ENCODE assay signal across 8 cellular contexts in the genomic region with DNA sequence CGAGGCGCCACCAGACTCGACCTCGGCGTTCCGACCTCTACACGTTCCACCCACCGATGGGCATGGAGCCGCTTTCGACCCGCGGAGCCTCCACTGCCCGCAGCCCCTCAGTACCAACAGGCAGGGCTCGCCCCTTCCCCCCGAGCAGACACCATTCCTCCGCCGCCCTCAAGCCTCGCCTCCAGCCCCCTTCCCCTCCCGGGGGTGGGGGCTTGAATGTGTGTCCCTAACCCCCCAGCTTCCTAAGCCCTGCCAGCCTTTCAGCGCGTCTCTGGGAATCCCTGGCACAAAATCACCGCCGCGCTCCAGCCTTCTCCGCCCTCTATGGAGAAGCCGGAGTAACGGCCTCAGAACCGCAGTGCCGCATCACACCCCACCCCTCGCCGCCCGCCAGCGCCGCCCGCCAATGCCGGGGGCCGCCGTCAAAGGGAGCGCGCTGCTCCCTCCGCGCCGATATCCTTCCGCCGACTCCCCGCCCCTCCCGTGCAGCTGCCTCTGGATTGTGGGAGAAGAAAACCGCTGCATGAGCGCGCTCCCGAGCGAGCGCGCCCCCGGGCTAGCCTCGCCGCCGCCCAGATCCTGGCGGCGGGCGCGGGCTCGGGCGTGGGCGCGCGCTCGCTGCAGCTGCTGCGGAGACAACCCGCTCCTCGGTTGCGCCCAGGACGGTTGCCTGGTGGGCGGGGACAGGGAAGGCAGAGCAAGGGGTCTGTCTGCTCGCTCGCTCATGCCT. TPM values are rescaled to one million over a fixed set of nuclear protein-coding genes. Genes with fewer than 3 reads are reported as not detected.
DNase-seq lines count a peak whose midpoint lies in the region; ATAC-seq, FAIRE-seq and TF ChIP-seq lines count a peak whose summit lies in the region.

A gene with protein sequence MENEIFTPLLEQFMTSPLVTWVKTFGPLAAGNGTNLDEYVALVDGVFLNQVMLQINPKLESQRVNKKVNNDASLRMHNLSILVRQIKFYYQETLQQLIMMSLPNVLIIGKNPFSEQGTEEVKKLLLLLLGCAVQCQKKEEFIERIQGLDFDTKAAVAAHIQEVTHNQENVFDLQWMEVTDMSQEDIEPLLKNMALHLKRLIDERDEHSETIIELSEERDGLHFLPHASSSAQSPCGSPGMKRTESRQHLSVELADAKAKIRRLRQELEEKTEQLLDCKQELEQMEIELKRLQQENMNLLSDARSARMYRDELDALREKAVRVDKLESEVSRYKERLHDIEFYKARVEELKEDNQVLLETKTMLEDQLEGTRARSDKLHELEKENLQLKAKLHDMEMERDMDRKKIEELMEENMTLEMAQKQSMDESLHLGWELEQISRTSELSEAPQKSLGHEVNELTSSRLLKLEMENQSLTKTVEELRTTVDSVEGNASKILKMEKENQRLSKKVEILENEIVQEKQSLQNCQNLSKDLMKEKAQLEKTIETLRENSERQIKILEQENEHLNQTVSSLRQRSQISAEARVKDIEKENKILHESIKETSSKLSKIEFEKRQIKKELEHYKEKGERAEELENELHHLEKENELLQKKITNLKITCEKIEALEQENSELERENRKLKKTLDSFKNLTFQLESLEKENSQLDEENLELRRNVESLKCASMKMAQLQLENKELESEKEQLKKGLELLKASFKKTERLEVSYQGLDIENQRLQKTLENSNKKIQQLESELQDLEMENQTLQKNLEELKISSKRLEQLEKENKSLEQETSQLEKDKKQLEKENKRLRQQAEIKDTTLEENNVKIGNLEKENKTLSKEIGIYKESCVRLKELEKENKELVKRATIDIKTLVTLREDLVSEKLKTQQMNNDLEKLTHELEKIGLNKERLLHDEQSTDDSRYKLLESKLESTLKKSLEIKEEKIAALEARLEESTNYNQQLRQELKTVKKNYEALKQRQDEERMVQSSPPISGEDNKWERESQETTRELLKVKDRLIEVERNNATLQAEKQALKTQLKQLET (N-terminal part only) (minus strand): TSS at position 343 of the 730 bp plus-strand sequence. CDS start 777 bp downstream, outside the sequence.

- ATAC-seq in GM19035 (IDR thresholded peaks at IDR 0.05; ENCODE audit: unreplicated experiment) (peak; percentile 79), HG03342 (IDR thresholded peaks at IDR 0.05; ENCODE audit: unreplicated experiment) (peak; percentile 82)
- ATAC-seq in activated CD4-positive, CD25-positive, alpha-beta regulatory T cell treated with anti-CD3 and anti-CD28 coated beads, Interleukin-2, amount 50 U/mL, for 24 hours = peak; percentile 83 to 86

- H3K4me1 ChIP-seq in kidney (ENCODE audit: control insufficient read depth in 1 of 2, insufficient read depth in 1 of 2, low read depth in 1 of 2, low read length in 2 of 2) = no peaks in the 10 kb centered on the region

- TF ChIP-seq CTCF in AG10803 (conservative IDR thresholded peaks at IDR 0.05; ENCODE audit: low read length) = peak; percentile 28
- no peak for TF ChIP-seq CTCF in kidney (IDR thresholded peaks at IDR 0.05; ENCODE audit: borderline replicate concordance, extremely low read depth, insufficient read depth)

- DNase-seq in AG10803 (ENCODE audit: low read depth) (peak; percentile 99), NCI-H446 (lab: John Stamatoyannopoulos, UW) (peak; percentile 89 to 97), cerebellum (ENCODE audit: low spot score) (peak; percentile 89), kidney (peak; percentile 98)
- DNase-seq in stimulated activated CD4-positive, alpha-beta T cell treated with anti-CD3 and anti-CD28 coated beads, Interleukin-15, amount 100 ng/mL, for 1 hour (ENCODE audit: low read depth in 1 of 2, low spot score in 1 of 2) = peak; percentile 73 to 85

- FAIRE-seq in kidney (lab: Jason Lieb, UNC) = no peak

- H3K9me3 ChIP-seq in kidney (ENCODE audit: control insufficient read depth in 1 of 2, low read length in 2 of 2) = no peaks in the 10 kb centered on the region

- intact Hi-C loops in kidney (cut with DNase I) = no loop called here

- no peaks in the 10 kb centered on the region for H3K36me3 ChIP-seq in kidney (ENCODE audit: control insufficient read depth in 1 of 2, insufficient read depth in 2 of 2, low read length in 2 of 2)

- H3K27ac ChIP-seq in kidney (ENCODE audit: low read depth in 2 of 2, low read length in 2 of 2) = peak within 1 kb of the TSS; percentile 68 to 77

- peak within 1 kb of the TSS; percentile 78 to 82 for H3K9ac ChIP-seq in kidney (ENCODE audit: low read length in 2 of 2)

- H3K4me3 ChIP-seq in AG10803 (ENCODE audit: low read length) = peak within 1 kb of the TSS; percentile 90
- peak within 1 kb of the TSS; percentile 91 to 93 for H3K4me3 ChIP-seq in kidney (ENCODE audit: low read length in 2 of 2)

RNA-seq across cellular contexts. Expression of the gene that starts here (rescaled TPM):
- total RNA-seq in cerebellum (322 TPM), kidney (47.6 TPM)
- polyA plus RNA-seq in kidney (ENCODE audit: insufficient read depth, low read depth, low replicate concordance) = 8.2 TPM

Comparison
In these comparisons a context has a peak if more than half of its experiments do, and no peak if none do; other contexts are left out.
1. Peak in every context shown above with its lines: DNase-seq, ATAC-seq, H3K4me3 ChIP-seq and H3K27ac ChIP-seq.